In the genomic region with DNA sequence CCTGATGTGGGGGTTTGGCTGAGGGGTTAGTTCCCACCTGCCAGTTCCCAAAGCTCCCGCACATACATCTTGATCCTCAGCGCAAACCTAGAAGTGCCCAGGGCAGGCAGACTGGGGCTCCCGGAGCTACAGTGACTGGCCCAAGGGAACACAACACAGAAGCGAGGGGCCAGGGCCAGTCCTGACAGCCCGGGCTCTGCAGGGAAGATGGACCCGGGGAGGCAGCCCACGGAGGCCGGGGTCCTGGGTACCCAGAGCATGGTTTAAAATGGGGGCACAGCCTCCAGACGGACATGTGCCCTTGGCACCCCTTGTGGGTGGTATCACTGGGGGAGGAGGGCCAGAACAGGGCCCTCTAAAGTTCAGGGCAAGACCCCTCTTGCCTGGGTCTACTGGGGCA, we compare ENCODE assay signal across 35 cellular contexts. TPM values are rescaled to one million over a fixed set of nuclear protein-coding genes. Genes with fewer than 3 reads are reported as not detected.
"Had no signal": no experiment of that assay in that cellular context is flagged by ENCODE, and none has a peak within 500 bp of the region (broad histone marks: within the 10 kb centered on the region; RNA-seq: fewer than 3 reads in every experiment).

No MANE protein-coding gene starts in this region.

- H3K4me1 Mint-ChIP-seq: activated B cell treated with CpG ODN at 0.5 μM for 24 hours; activated naive CD4-positive, alpha-beta T cell treated with anti-CD3 and anti-CD28 coated beads, Interleukin-2, amount 10 ng/mL, durations not matched to agents 7 days and 5 days; activated naive CD8-positive, alpha-beta T cell treated with anti-CD3 and anti-CD28 coated beads, Interleukin-2, amount 10 ng/mL, durations not matched to agents 7 days and 5 days; T-helper 17 cell had no signal

- H3K27ac ChIP-seq: brain microvascular endothelial cell, esophagus muscularis mucosa, foreskin keratinocyte, gastrocnemius medialis, heart left ventricle, WERI-Rb-1 had no signal

- H3K4me1 ChIP-seq: esophagus muscularis mucosa, foreskin keratinocyte, gastrocnemius medialis, heart left ventricle had no signal

- H3K36me3 ChIP-seq: brain microvascular endothelial cell, esophagus muscularis mucosa, gastrocnemius medialis, heart left ventricle, WERI-Rb-1 had no signal

- H3K27me3 ChIP-seq: foreskin keratinocyte, gastrocnemius medialis had no signal

- H3K36me3 Mint-ChIP-seq: activated naive CD4-positive, alpha-beta T cell treated with anti-CD3 and anti-CD28 coated beads, Interleukin-2, amount 10 ng/mL, durations not matched to agents 7 days and 5 days; activated naive CD4-positive, alpha-beta T cell treated with anti-CD3 and anti-CD28 coated beads, Interleukin-2, amount 50 U/mL, for 72 hours; activated naive CD8-positive, alpha-beta T cell treated with anti-CD3 and anti-CD28 coated beads, Interleukin-2, amount 10 ng/mL, durations not matched to agents 7 days and 5 days had no signal

- H3K27ac Mint-ChIP-seq: activated B cell treated with CpG ODN at 0.5 μM for 24 hours; activated CD8-positive, alpha-beta T cell treated with anti-CD3 and anti-CD28 coated beads for 36 hours; activated naive CD4-positive, alpha-beta T cell treated with anti-CD3 and anti-CD28 coated beads, Interleukin-2, amount 10 ng/mL, durations not matched to agents 7 days and 5 days; activated naive CD8-positive, alpha-beta T cell treated with anti-CD3 and anti-CD28 coated beads, Interleukin-2, amount 10 ng/mL, durations not matched to agents 7 days and 5 days; activated T-helper 1 cell treated with anti-CD3 and anti-CD28 coated beads, Interleukin-12 subunit alpha, Interleukin-12 subunit beta, Interleukin-2, Interleukin-4 antibody, amounts not matched to agents 30 ng/mL and 10 ng/mL and 1 ng/mL, durations not matched to agents 14 hours and 24 hours and 36 hours; activated T-helper 2 cell treated with anti-CD3 and anti-CD28 coated beads, Interferon-gamma antibody, Interleukin-2, Interleukin-4, amounts not matched to agents 10 μg/mL and 5 μg/mL and 100 μg/mL, durations not matched to agents 14 hours and 24 hours and 36 hours; effector memory CD8-positive, alpha-beta T cell; T-helper 17 cell; T-helper 2 cell treated with Interferon-gamma antibody and Interleukin-4, amounts not matched to agents 5 μg/mL and 100 μg/mL, for 36 hours had no signal

- H3K4me3 Mint-ChIP-seq: activated B cell treated with CpG ODN at 0.5 μM for 24 hours; activated CD8-positive, alpha-beta T cell treated with anti-CD3 and anti-CD28 coated beads for 36 hours; activated naive CD4-positive, alpha-beta T cell treated with anti-CD3 and anti-CD28 coated beads, Interleukin-2, amount 10 ng/mL, durations not matched to agents 7 days and 5 days; activated naive CD8-positive, alpha-beta T cell treated with anti-CD3 and anti-CD28 coated beads, Interleukin-2, amount 10 ng/mL, durations not matched to agents 7 days and 5 days; activated T-helper 1 cell treated with anti-CD3 and anti-CD28 coated beads, Interleukin-12 subunit alpha, Interleukin-12 subunit beta, Interleukin-2, Interleukin-4 antibody, amounts not matched to agents 30 ng/mL and 10 ng/mL and 1 ng/mL, durations not matched to agents 14 hours and 24 hours and 36 hours; effector memory CD8-positive, alpha-beta T cell; T-helper 17 cell; T-helper 2 cell treated with Interferon-gamma antibody and Interleukin-4, amounts not matched to agents 5 μg/mL and 100 μg/mL, for 36 hours had no signal

- H3K9me3 Mint-ChIP-seq: activated B cell treated with CpG ODN at 0.5 μM for 24 hours; activated CD8-positive, alpha-beta T cell treated with anti-CD3 and anti-CD28 coated beads for 36 hours; activated naive CD4-positive, alpha-beta T cell treated with anti-CD3 and anti-CD28 coated beads, Interleukin-2, amount 10 ng/mL, durations not matched to agents 7 days and 5 days; activated naive CD4-positive, alpha-beta T cell treated with anti-CD3 and anti-CD28 coated beads, Interleukin-2, amount 50 U/mL, for 72 hours; activated naive CD8-positive, alpha-beta T cell treated with anti-CD3 and anti-CD28 coated beads, Interleukin-2, amount 10 ng/mL, durations not matched to agents 7 days and 5 days; activated T-helper 1 cell treated with anti-CD3 and anti-CD28 coated beads, Interleukin-12 subunit alpha, Interleukin-12 subunit beta, Interleukin-2, Interleukin-4 antibody, amounts not matched to agents 30 ng/mL and 10 ng/mL and 1 ng/mL, durations not matched to agents 14 hours and 24 hours and 36 hours; activated T-helper 2 cell treated with anti-CD3 and anti-CD28 coated beads, Interferon-gamma antibody, Interleukin-2, Interleukin-4, amounts not matched to agents 10 μg/mL and 5 μg/mL and 100 μg/mL, durations not matched to agents 14 hours and 24 hours and 36 hours; effector memory CD8-positive, alpha-beta T cell; T-helper 2 cell treated with Interferon-gamma antibody and Interleukin-4, amounts not matched to agents 5 μg/mL and 100 μg/mL, for 36 hours had no signal

- ATAC-seq: activated CD4-positive, CD25-positive, alpha-beta regulatory T cell treated with anti-CD3 and anti-CD28 coated beads, Interleukin-2, amount 50 U/mL, for 24 hours; effector memory CD8-positive, alpha-beta T cell; gastrocnemius medialis; heart left ventricle; T-helper 17 cell had no signal

- H3K9me3 ChIP-seq: esophagus muscularis mucosa, gastrocnemius medialis, heart left ventricle had no signal

- DNase-seq: activated B cell treated with CpG ODN at 0.5 μM for 24 hours; activated CD4-positive, alpha-beta T cell treated with anti-CD3 and anti-CD28 coated beads for 48 hours; activated CD4-positive, alpha-beta T cell treated with anti-CD3 and anti-CD28 coated beads, Interleukin-2, amount 50 U/mL, for 1 hour; activated CD4-positive, alpha-beta T cell treated with anti-CD3 and anti-CD28 coated beads, Interleukin-2, amount 50 U/mL, for 48 hours; activated CD8-positive, alpha-beta memory T cell treated with anti-CD3 and anti-CD28 coated beads for 24 hours; activated gamma-delta T cell; activated naive CD4-positive, alpha-beta T cell; activated naive CD4-positive, alpha-beta T cell treated with anti-CD3 and anti-CD28 coated beads, Interleukin-2, amount 10 ng/mL, durations not matched to agents 7 days and 5 days; activated naive CD8-positive, alpha-beta T cell treated with anti-CD3 and anti-CD28 coated beads, Interleukin-2, amount 10 ng/mL, durations not matched to agents 7 days and 5 days; activated T-cell treated with anti-CD3 and anti-CD28 coated beads, Interleukin-2, amount 50 U/mL, for 1 hour; activated T-cell treated with anti-CD3 and anti-CD28 coated beads, Interleukin-2, amount 50 U/mL, for 48 hours; brain microvascular endothelial cell; cortex of kidney; dermis blood vessel endothelial cell; effector CD4-positive, alpha-beta T cell; effector memory CD8-positive, alpha-beta T cell; erythroblast; foreskin keratinocyte; gastrocnemius medialis; glutamatergic neuron; heart left ventricle; T-helper 1 cell; T-helper 17 cell; T1000; WERI-Rb-1 had no signal

- H3K4me3 ChIP-seq: esophagus muscularis mucosa, gastrocnemius medialis, heart left ventricle had no signal

RNA-seq across cellular contexts. Expression of a gene that starts 5.1 kb away (rescaled TPM):
- total RNA-seq: activated B cell treated with CpG ODN at 0.5 μM for 24 hours; activated CD8-positive, alpha-beta T cell treated with anti-CD3 and anti-CD28 coated beads for 36 hours; activated naive CD4-positive, alpha-beta T cell treated with anti-CD3 and anti-CD28 coated beads, Interleukin-2, amount 50 U/mL, for 72 hours; activated naive CD8-positive, alpha-beta T cell treated with anti-CD3 and anti-CD28 coated beads, Interleukin-2, amount 10 ng/mL, durations not matched to agents 7 days and 5 days; activated T-helper 1 cell treated with anti-CD3 and anti-CD28 coated beads, Interleukin-12 subunit alpha, Interleukin-12 subunit beta, Interleukin-2, Interleukin-4 antibody, amounts not matched to agents 30 ng/mL and 10 ng/mL and 1 ng/mL, durations not matched to agents 14 hours and 24 hours and 36 hours; activated T-helper 2 cell treated with anti-CD3 and anti-CD28 coated beads, Interferon-gamma antibody, Interleukin-2, Interleukin-4, amounts not matched to agents 10 μg/mL and 5 μg/mL and 100 μg/mL, durations not matched to agents 14 hours and 24 hours and 36 hours; astrocyte; bronchial epithelial cell; chondrocyte; dermis blood vessel endothelial cell; esophagus muscularis mucosa; foreskin keratinocyte; T-helper 17 cell had no signal

RNA-seq across cellular contexts. Expression of a gene that starts 23.5 kb away (rescaled TPM):
- total RNA-seq: activated B cell treated with CpG ODN at 0.5 μM for 24 hours; activated CD8-positive, alpha-beta T cell treated with anti-CD3 and anti-CD28 coated beads for 36 hours; activated naive CD4-positive, alpha-beta T cell treated with anti-CD3 and anti-CD28 coated beads, Interleukin-2, amount 50 U/mL, for 72 hours; activated naive CD8-positive, alpha-beta T cell treated with anti-CD3 and anti-CD28 coated beads, Interleukin-2, amount 10 ng/mL, durations not matched to agents 7 days and 5 days; activated T-helper 1 cell treated with anti-CD3 and anti-CD28 coated beads, Interleukin-12 subunit alpha, Interleukin-12 subunit beta, Interleukin-2, Interleukin-4 antibody, amounts not matched to agents 30 ng/mL and 10 ng/mL and 1 ng/mL, durations not matched to agents 14 hours and 24 hours and 36 hours; activated T-helper 2 cell treated with anti-CD3 and anti-CD28 coated beads, Interferon-gamma antibody, Interleukin-2, Interleukin-4, amounts not matched to agents 10 μg/mL and 5 μg/mL and 100 μg/mL, durations not matched to agents 14 hours and 24 hours and 36 hours; bronchial epithelial cell; foreskin keratinocyte; T-helper 17 cell had no signal

RNA-seq across cellular contexts. Expression of a gene that starts 53.0 kb away (rescaled TPM):
- total RNA-seq: astrocyte, chondrocyte, foreskin keratinocyte had no signal
